In genomic region chr17:28662527-28662829, GRCh38 we compare ENCODE assay signal across 8 cellular contexts. TPM values are rescaled to one million over a fixed set of nuclear protein-coding genes. Genes with fewer than 3 reads are reported as not detected.
A peak's percentile ranks its signal among the peaks of the same experiment; 100 is the strongest.
DNase-seq lines count a peak whose midpoint lies in the region; ATAC-seq and TF ChIP-seq lines count a peak whose summit lies in the region.

No MANE protein-coding gene starts in this region.

- H3K27me3 ChIP-seq in Loucy (ENCODE audit: insufficient read depth, low read length, poor library complexity, severe bottlenecking), result no peaks in the 10 kb centered on the region
- H3K27me3 ChIP-seq in effector memory CD4-positive, alpha-beta T cell (replicated peaks; ENCODE audit: control insufficient read depth, insufficient read depth, low read length, poor library complexity, severe bottlenecking), result no peaks in the 10 kb centered on the region

- H3K36me3 ChIP-seq in Loucy (ENCODE audit: insufficient read depth, low read length), result no peaks in the 10 kb centered on the region; the same call in 1 of the 2 replicates
- H3K36me3 ChIP-seq in effector memory CD4-positive, alpha-beta T cell (ENCODE audit: control insufficient read depth, insufficient read depth, low read length), result no peaks in the 10 kb centered on the region

- H3K9me3 ChIP-seq in Loucy (ENCODE audit: insufficient read depth, low read depth, low read length), result no peaks in the 10 kb centered on the region
- no peaks in the 10 kb centered on the region for H3K9me3 ChIP-seq in effector memory CD4-positive, alpha-beta T cell (ENCODE audit: control insufficient read depth, low read length)

- no peaks in the 10 kb centered on the region for H3F3A ChIP-seq in Loucy (ENCODE audit: low read depth)

- peaks cover 48% of the 10 kb centered on the region for H3K4me1 ChIP-seq in Loucy (ENCODE audit: insufficient read depth, low read length, poor library complexity, severe bottlenecking)
- peaks cover 8% of the 10 kb centered on the region for H3K4me1 ChIP-seq in effector memory CD4-positive, alpha-beta T cell (ENCODE audit: control insufficient read depth, insufficient read depth, low read length, poor library complexity, severe bottlenecking)

- ATAC-seq in omental fat pad (ENCODE audit: low FRiP score), result peak; percentile 3
- no peak for ATAC-seq in HG02938 (IDR thresholded peaks at IDR 0.05; ENCODE audit: unreplicated experiment)
- ATAC-seq in GM19035 (IDR thresholded peaks at IDR 0.05; ENCODE audit: unreplicated experiment), result no peak

- H2AFZ ChIP-seq in Loucy (ENCODE audit: low read length), result peak overlapping the region; percentile 99

- TF ChIP-seq CTCF in Loucy (conservative IDR thresholded peaks at IDR 0.05; ENCODE audit: low read length) (no peak), omental fat pad (IDR thresholded peaks at IDR 0.05) (no peak), GM13977 (IDR thresholded peaks at IDR 0.05; ENCODE audit: extremely low read depth, insufficient read depth, missing control alignments) (no peak)

- H3K4me2 ChIP-seq in Loucy (ENCODE audit: low read depth, low read length, poor library complexity, severe bottlenecking), result peak overlapping the region; percentile 97

- no peaks in the 10 kb centered on the region for H3K9me2 ChIP-seq in Loucy (replicated peaks; ENCODE audit: low read depth, low read length)

- H3K79me2 ChIP-seq in Loucy (ENCODE audit: insufficient read depth, low read length), result peaks cover 82% of the 10 kb centered on the region

- peak overlapping the region; percentile 89 for H3K9ac ChIP-seq in Loucy (ENCODE audit: low read depth, low read length, poor library complexity, severe bottlenecking)

- peak overlapping the region; percentile 99 for H3K27ac ChIP-seq in effector memory CD4-positive, alpha-beta T cell (ENCODE audit: insufficient read depth, low read length, poor library complexity, severe bottlenecking)

- DNase-seq in COLO668 (lab: John Stamatoyannopoulos, UW; ENCODE audit: unreplicated experiment) (peak; percentile 24), omental fat pad (ENCODE audit: low spot score) (no peak), cortex of kidney (lab: John Stamatoyannopoulos, UW) (no peak), GM13977 (ENCODE audit: low spot score) (no peak)
- no peak for DNase-seq in effector memory CD4-positive, alpha-beta T cell

- H4K20me1 ChIP-seq in Loucy (ENCODE audit: insufficient read depth, low read length, poor library complexity, severe bottlenecking), result peaks cover 56% of the 10 kb centered on the region

- in situ Hi-C loops in GM13977 (cut with MboI; ENCODE audit: low pct_unique_long_range_greater_than_20kb, low sequenced_read_pairs, unreplicated experiment), result no loop called here

- H3K4me3 ChIP-seq in Loucy (ENCODE audit: low read length, poor library complexity, severe bottlenecking), result peak overlapping the region; percentile 91
- peak overlapping the region; percentile 92 for H3K4me3 ChIP-seq in effector memory CD4-positive, alpha-beta T cell (ENCODE audit: insufficient read depth, low read depth, low read length, poor library complexity, severe bottlenecking)

RNA-seq across cellular contexts. Expression of gene SUPT6H, which starts 0.5 kb away (rescaled TPM):
- total RNA-seq in omental fat pad, result 10 to 100 TPM; 51.9 to 98.8 (median 63.1) TPM

RNA-seq across cellular contexts. Expression of gene SDF2, which starts 0.8 kb away (rescaled TPM):
- total RNA-seq in omental fat pad, result 10 to 100 TPM; 38.2 to 44.4 (median 41.5) TPM

RNA-seq across cellular contexts. Expression of gene BLTP2, which starts 17.5 kb away (rescaled TPM):
- 100 to 1,000 TPM; 113 to 141 (median 121) TPM for total RNA-seq in omental fat pad

RNA-seq across cellular contexts. Expression of gene RSKR, which starts 48.5 kb away (rescaled TPM):
- 10 to 100 TPM in 1 of 4 donors, 1 to 10 TPM in 3; 3.6 to 10.6 (median 8.0) TPM for total RNA-seq in omental fat pad

RNA-seq across cellular contexts. Expression of gene PROCA1, which starts 49.2 kb away (rescaled TPM):
- total RNA-seq in omental fat pad, result 1 to 10 TPM; 1.2 to 6.0 (median 1.8) TPM
